Comparison of ENCODE assay signal across 25 cellular contexts in the genomic region with DNA sequence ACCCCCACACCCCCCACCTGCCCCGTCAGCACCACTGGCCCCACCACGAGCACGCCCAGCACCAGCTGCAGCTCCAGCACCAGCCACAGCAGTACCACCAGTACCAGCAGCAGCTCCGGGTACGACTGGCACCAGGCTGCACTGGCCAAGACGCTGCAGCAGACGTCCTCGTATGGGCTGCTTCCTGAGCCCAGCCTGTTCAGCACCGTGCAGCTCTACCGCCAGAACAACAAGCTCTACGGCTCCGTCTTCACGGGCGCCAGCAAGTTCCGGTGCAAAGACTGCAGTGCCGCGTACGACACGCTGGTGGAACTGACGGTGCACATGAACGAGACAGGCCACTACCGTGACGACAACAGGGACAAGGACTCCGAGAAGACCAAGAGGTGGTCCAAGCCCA.
"Had no signal": no experiment of that assay in that cellular context is flagged by ENCODE, and none has a peak within 500 bp of the region (broad histone marks: within the 10 kb centered on the region; RNA-seq: fewer than 3 reads in every experiment).

No MANE protein-coding gene starts in this region.

- ATAC-seq: stimulated activated effector memory CD8-positive, alpha-beta T cell treated with anti-CD3 and anti-CD28 coated beads, Interleukin-12 subunit alpha, Interleukin-12 subunit beta, amount 100 ng/mL, for 72 hours; stimulated activated memory B cell treated with anti-CD40 and anti-IgM and Interleukin-4, amounts not matched to agents 10 μg/mL and 1 μg/mL and 100 μg/mL, for 72 hours; stimulated activated naive B cell treated with anti-CD40 and anti-IgM and Interleukin-4, amounts not matched to agents 10 μg/mL and 1 μg/mL and 100 μg/mL, for 72 hours; stimulated activated naive CD8-positive, alpha-beta T cell treated with anti-CD3 and anti-CD28 coated beads, Interleukin-15, amount 100 ng/mL, for 72 hours; stimulated activated naive CD8-positive, alpha-beta T cell treated with anti-CD3 and anti-CD28 coated beads, Interleukin-15, Interleukin-2, amounts not matched to agents 100 U/mL and 50 U/mL, for 24 hours had no signal

- H3K4me1 ChIP-seq: suprapubic skin, thyroid gland, tibial artery, uterus had no signal

- DNase-seq: stimulated activated CD4-positive, alpha-beta T cell treated with anti-CD3 and anti-CD28 coated beads, Interleukin-2, amount 100 ng/mL, for 48 hours; stimulated activated CD4-positive, alpha-beta T cell treated with anti-CD3 and anti-CD28 coated beads, Interleukin-4, amount 100 ng/mL, for 1 hour; stimulated activated CD4-positive, alpha-beta T cell treated with anti-CD3 and anti-CD28 coated beads, Interleukin-4, amount 100 ng/mL, for 24 hours; stimulated activated CD4-positive, alpha-beta T cell treated with anti-CD3 and anti-CD28 coated beads, Interleukin-4, amount 100 ng/mL, for 4 hours; stimulated activated CD8-positive, alpha-beta memory T cell treated with anti-CD3 and anti-CD28 coated beads, Interleukin-4, amount 100 ng/mL, for 48 hours; stimulated activated naive B cell treated with anti-CD40 and anti-IgM and Interleukin-4, amounts not matched to agents 10 μg/mL and 1 μg/mL and 100 μg/mL, for 72 hours; stimulated activated naive CD4-positive, alpha-beta T cell; stimulated activated naive CD4-positive, alpha-beta T cell treated with Interleukin-2 at 50 U/mL for 16 hours; stimulated activated naive CD8-positive, alpha-beta T cell treated with anti-CD3 and anti-CD28 coated beads, Interleukin-15, amount 100 ng/mL, for 72 hours; stimulated activated naive CD8-positive, alpha-beta T cell treated with anti-CD3 and anti-CD28 coated beads, Interleukin-15, Interleukin-2, amounts not matched to agents 100 U/mL and 50 U/mL, for 24 hours; stomach; substantia nigra; testis; thyroid gland; tibial artery; transverse colon; trophoblast cell; uterus had no signal

- H3K9me3 ChIP-seq: stomach, suprapubic skin, testis, thoracic aorta, thyroid gland, tibial artery, tibial nerve, transverse colon, upper lobe of left lung, uterus, vagina had no signal

- H3K27ac ChIP-seq: stomach, suprapubic skin, testis, thoracic aorta, thyroid gland, tibial artery, tibial nerve, transverse colon, upper lobe of left lung, uterus, vagina had no signal

- H3K36me3 ChIP-seq: uterus had no signal

- H3K4me3 ChIP-seq: stomach, suprapubic skin, testis, thoracic aorta, thyroid gland, tibial artery, tibial nerve, transverse colon, upper lobe of left lung, uterus, vagina had no signal

- H3K27me3 ChIP-seq: stomach, suprapubic skin, testis, thyroid gland, tibial artery, tibial nerve, transverse colon, upper lobe of left lung, uterus, vagina had no signal
